In genomic region chr20:48657426-48658197, GRCh38 we compare ENCODE assay signal across 1 cellular context.
TF ChIP-seq lines count a peak whose summit lies in the region.

No MANE protein-coding gene starts in this region.

TF ChIP-seq in HepG2, 621 proteins besides CTCF, POLR2A, EP300 and RAD21 (continued from another document and continues in another):
- TF ChIP-seq ZBTB46 (CRISPR knock-in tag; IDR thresholded peaks at IDR 0.05; ENCODE audit: borderline replicate concordance) (no peak), KLF9 (CRISPR knock-in tag; IDR thresholded peaks at IDR 0.05; ENCODE audit: low read depth) (no peak), ZNF260 (CRISPR knock-in tag; IDR thresholded peaks at IDR 0.05; ENCODE audit: borderline replicate concordance, low read depth) (no peak), NONO (IDR thresholded peaks at IDR 0.05) (no peak), NONO (CRISPR knock-in tag; conservative IDR thresholded peaks at IDR 0.05) (no peak), ZNF512B (CRISPR knock-in tag; IDR thresholded peaks at IDR 0.05; ENCODE audit: borderline replicate concordance) (no peak), MIER2 (CRISPR knock-in tag; IDR thresholded peaks at IDR 0.05) (no peak; the same call in 1 of the 2 replicates), GMEB2 (CRISPR knock-in tag; IDR thresholded peaks at IDR 0.05; ENCODE audit: low read depth) (no peak), EED (CRISPR knock-in tag; IDR thresholded peaks at IDR 0.05) (no peak), KDM5B (CRISPR knock-in tag; IDR thresholded peaks at IDR 0.05; ENCODE audit: borderline replicate concordance) (0 out of 2 replicates have a peak, but pooled peaks have one; percentile 42), ZNF274 (CRISPR knock-in tag; IDR thresholded peaks at IDR 0.05) (no peak; the same call in 1 of the 2 replicates), ZMYM3 (CRISPR knock-in tag; IDR thresholded peaks at IDR 0.05) (no peak), RCOR2 (CRISPR knock-in tag; IDR thresholded peaks at IDR 0.05) (no peak), ZNF256 (CRISPR knock-in tag; conservative IDR thresholded peaks at IDR 0.05) (no peak), SALL1 (CRISPR knock-in tag; IDR thresholded peaks at IDR 0.05) (peak; percentile 71), ZSCAN9 (CRISPR knock-in tag; IDR thresholded peaks at IDR 0.05; ENCODE audit: borderline replicate concordance) (no peak), GFI1 (CRISPR knock-in tag; IDR thresholded peaks at IDR 0.05; ENCODE audit: borderline replicate concordance) (no peak), STAT6 (CRISPR knock-in tag; IDR thresholded peaks at IDR 0.05; ENCODE audit: borderline replicate concordance) (no peak), UBTF (CRISPR knock-in tag; IDR thresholded peaks at IDR 0.05) (no peak), ZNF646 (CRISPR knock-in tag; IDR thresholded peaks at IDR 0.05) (no peak), ZBTB40 (IDR thresholded peaks at IDR 0.05) (no peak), ZBTB40 (CRISPR knock-in tag; IDR thresholded peaks at IDR 0.05) (0 out of 2 replicates have a peak, but pooled peaks have one; percentile 11), SOX13 (IDR thresholded peaks at IDR 0.05) (no peak), SOX13 (CRISPR knock-in tag; conservative IDR thresholded peaks at IDR 0.05 in 1 of 2, IDR thresholded peaks at IDR 0.05 in 1 of 2) (no peak), ZNF335 (CRISPR knock-in tag; IDR thresholded peaks at IDR 0.05) (no peak), SNAI1 (CRISPR knock-in tag; IDR thresholded peaks at IDR 0.05; ENCODE audit: borderline replicate concordance) (no peak), PHF8 (CRISPR knock-in tag; IDR thresholded peaks at IDR 0.05) (no peak; the same call in 1 of the 2 replicates)
